29 cellular contexts compared by ENCODE assay signal in the genomic region with DNA sequence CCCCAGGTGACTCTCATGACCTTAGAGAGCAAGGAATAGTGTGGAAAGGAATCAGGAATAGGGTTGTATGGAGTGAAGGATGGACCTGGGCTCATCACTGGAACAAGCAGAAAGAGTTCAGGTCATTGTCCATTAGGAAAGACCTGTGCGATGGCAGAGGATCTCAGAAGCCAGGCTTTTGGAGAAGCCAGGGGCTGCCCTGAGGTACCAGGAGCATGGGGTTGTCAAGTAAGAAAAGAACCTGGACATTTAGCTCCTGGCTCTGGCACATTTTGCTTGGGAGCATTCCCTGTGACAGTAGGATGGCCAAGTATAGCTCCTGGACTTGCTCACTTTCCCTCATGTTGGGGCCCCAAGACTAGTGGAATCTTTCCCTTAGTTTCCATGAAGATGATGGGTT.
"Had no signal": no experiment of that assay in that cellular context is flagged by ENCODE, and none has a peak within 500 bp of the region (broad histone marks: within the 10 kb centered on the region; RNA-seq: fewer than 3 reads in every experiment).

No MANE protein-coding gene starts in this region.

- H3K9me3 ChIP-seq: ascending aorta, breast epithelium, esophagus squamous epithelium, gastroesophageal sphincter, heart right ventricle had no signal

- H3K27ac ChIP-seq: ascending aorta, breast epithelium, cardiac muscle cell, coronary artery, dorsolateral prefrontal cortex, esophagus squamous epithelium, gastroesophageal sphincter, heart right ventricle, WERI-Rb-1 had no signal

- H3K27me3 ChIP-seq: ascending aorta, breast epithelium, cardiac muscle cell, dorsolateral prefrontal cortex, esophagus squamous epithelium, gastroesophageal sphincter, heart right ventricle had no signal

- DNase-seq: activated B cell treated with CpG ODN at 0.5 μM for 24 hours; activated CD4-positive, alpha-beta T cell treated with anti-CD3 and anti-CD28 coated beads for 48 hours; activated CD4-positive, alpha-beta T cell treated with anti-CD3 and anti-CD28 coated beads, Interleukin-2, amount 50 U/mL, for 1 hour; activated CD4-positive, alpha-beta T cell treated with anti-CD3 and anti-CD28 coated beads, Interleukin-2, amount 50 U/mL, for 48 hours; activated CD8-positive, alpha-beta T cell treated with anti-CD3 and anti-CD28 coated beads, Interleukin-2, amount 10 ng/mL, durations not matched to agents 7 days and 5 days; activated gamma-delta T cell; activated naive CD4-positive, alpha-beta T cell; activated naive CD4-positive, alpha-beta T cell treated with anti-CD3 and anti-CD28 coated beads, Interleukin-2, amount 10 ng/mL, durations not matched to agents 7 days and 5 days; activated naive CD8-positive, alpha-beta T cell treated with anti-CD3 and anti-CD28 coated beads, Interleukin-2, amount 10 ng/mL, durations not matched to agents 7 days and 5 days; activated T-cell treated with anti-CD3 and anti-CD28 coated beads for 4 hours; activated T-cell treated with anti-CD3 and anti-CD28 coated beads, Interleukin-2, amount 50 U/mL, for 24 hours; activated T-cell treated with anti-CD3 and anti-CD28 coated beads, Interleukin-2, amount 50 U/mL, for 72 hours; central memory CD4-positive, alpha-beta T cell; dorsolateral prefrontal cortex; effector memory CD4-positive, alpha-beta T cell; erythroblast; esophagus squamous epithelium; foreskin melanocyte; heart right ventricle; T-helper 17 cell; T1000; WERI-Rb-1 had no signal

- H3K4me1 ChIP-seq: ascending aorta, breast epithelium, esophagus squamous epithelium, gastroesophageal sphincter, heart right ventricle had no signal

- H3K36me3 ChIP-seq: ascending aorta, breast epithelium, cardiac muscle cell, esophagus squamous epithelium, heart right ventricle, WERI-Rb-1 had no signal

- H3K4me3 ChIP-seq: ascending aorta, breast epithelium, cardiac muscle cell, coronary artery, dorsolateral prefrontal cortex, esophagus squamous epithelium, gastroesophageal sphincter, heart right ventricle had no signal

- ATAC-seq: activated CD4-positive, CD25-positive, alpha-beta regulatory T cell treated with anti-CD3 and anti-CD28 coated beads, Interleukin-2, amount 50 U/mL, for 24 hours; activated CD8-positive, alpha-beta T cell treated with anti-CD3 and anti-CD28 coated beads, Interleukin-2, amount 10 ng/mL, durations not matched to agents 7 days and 5 days; activated naive CD4-positive, alpha-beta T cell treated with anti-CD3 and anti-CD28 coated beads, Interleukin-2, amount 50 U/mL, for 72 hours; activated T-cell treated with anti-CD3 and anti-CD28 coated beads, Interleukin-2, amount 50 U/mL, for 72 hours; gastroesophageal sphincter; heart right ventricle; T-helper 17 cell had no signal
